ENCODE assay signal across 24 cellular contexts in the genomic region with DNA sequence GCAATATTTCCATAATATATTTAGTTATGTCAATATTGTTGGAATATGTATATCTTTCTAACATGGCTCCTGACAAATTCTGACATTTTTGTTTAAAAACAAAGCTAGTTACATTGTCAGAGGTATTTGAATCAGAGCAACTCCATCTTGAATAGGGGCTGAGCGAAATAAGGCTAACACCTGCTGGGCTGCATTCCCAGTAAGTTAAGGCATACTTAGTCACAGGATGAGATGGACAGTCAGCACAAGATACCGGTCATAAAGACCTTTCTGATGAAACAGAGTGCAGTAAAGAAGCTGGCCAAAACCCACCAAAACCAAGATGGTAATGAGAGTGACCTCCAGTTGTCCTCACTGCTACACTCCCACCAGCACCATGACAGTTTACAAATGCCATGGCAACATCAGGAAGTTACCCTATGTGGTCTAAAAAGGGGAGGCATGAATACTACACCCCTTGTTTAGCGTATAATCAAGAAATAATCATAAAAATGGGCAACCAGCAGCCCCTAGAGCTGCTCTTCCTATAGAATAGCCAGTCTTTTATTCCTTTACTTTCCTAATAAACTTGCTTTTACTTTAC.
"Had no signal": no experiment of that assay in that cellular context is flagged by ENCODE, and none has a peak within 500 bp of the region (broad histone marks: within the 10 kb centered on the region; RNA-seq: fewer than 3 reads in every experiment).

No MANE protein-coding gene starts in this region.

- H3K4me1 ChIP-seq: colonic mucosa, esophagus squamous epithelium, left lung, psoas muscle, right atrium auricular region, transverse colon, vagina had no signal

- FAIRE-seq: endothelial cell of umbilical vein had no signal

- DNase-seq: activated CD4-positive, CD25-positive, alpha-beta regulatory T cell treated with anti-CD3 and anti-CD28 coated beads, Interleukin-2, amount 50 U/mL, for 72 hours; activated T-cell treated with anti-CD3 and anti-CD28 coated beads, Interleukin-2, amount 50 U/mL, for 24 hours; aorta; colonic mucosa; dorsolateral prefrontal cortex; effector memory CD8-positive, alpha-beta T cell; esophagus squamous epithelium; immature natural killer cell; kidney glomerular epithelial cell; left lung; naive thymus-derived CD8-positive, alpha-beta T cell; psoas muscle; stimulated activated CD4-positive, alpha-beta T cell treated with anti-CD3 and anti-CD28 coated beads, Interleukin-12 subunit alpha, Interleukin-12 subunit beta, amount 100 ng/mL, for 4 hours; stimulated activated CD4-positive, alpha-beta T cell treated with anti-CD3 and anti-CD28 coated beads, Interleukin-4, amount 100 ng/mL, for 4 hours; transverse colon; WERI-Rb-1 had no signal

- ATAC-seq: activated naive CD4-positive, alpha-beta T cell treated with anti-CD3 and anti-CD28 coated beads, Interleukin-2, amount 50 U/mL, for 72 hours; activated T-helper 17 cell treated with anti-CD3 and anti-CD28 coated beads, Interleukin-2, amount 50 U/mL, for 72 hours; effector memory CD8-positive, alpha-beta T cell; left lung; naive thymus-derived CD8-positive, alpha-beta T cell; psoas muscle had no signal

- H3K36me3 ChIP-seq: colonic mucosa, esophagus squamous epithelium, left lung, right atrium auricular region, transverse colon, vagina, WERI-Rb-1 had no signal

- H3K27ac Mint-ChIP-seq: activated naive CD4-positive, alpha-beta T cell treated with anti-CD3 and anti-CD28 coated beads, Interleukin-2, amount 50 U/mL, for 72 hours; activated T-cell treated with anti-CD3 and anti-CD28 coated beads, Interleukin-2, amount 50 U/mL, for 24 hours; activated T-helper 17 cell treated with anti-CD3 and anti-CD28 coated beads, Interleukin-2, amount 50 U/mL, for 72 hours; effector memory CD8-positive, alpha-beta T cell; immature natural killer cell; naive thymus-derived CD8-positive, alpha-beta T cell; stimulated activated naive CD8-positive, alpha-beta T cell treated with anti-CD3 and anti-CD28 coated beads, Interleukin-15, Interleukin-2, amounts not matched to agents 100 ng/mL and 50 ng/mL, for 24 hours had no signal

- H3K4me3 ChIP-seq: colonic mucosa, esophagus squamous epithelium, left lung, lung, psoas muscle, right atrium auricular region, transverse colon, vagina had no signal

- H3K9me3 Mint-ChIP-seq: activated naive CD4-positive, alpha-beta T cell treated with anti-CD3 and anti-CD28 coated beads, Interleukin-2, amount 50 U/mL, for 72 hours; activated T-helper 17 cell treated with anti-CD3 and anti-CD28 coated beads, Interleukin-2, amount 50 U/mL, for 72 hours; central memory CD8-positive, alpha-beta T cell; effector memory CD8-positive, alpha-beta T cell; immature natural killer cell; stimulated activated naive CD8-positive, alpha-beta T cell treated with anti-CD3 and anti-CD28 coated beads, Interleukin-15, Interleukin-2, amounts not matched to agents 100 ng/mL and 50 ng/mL, for 24 hours had no signal

- H3K36me3 Mint-ChIP-seq: activated naive CD4-positive, alpha-beta T cell treated with anti-CD3 and anti-CD28 coated beads, Interleukin-2, amount 50 U/mL, for 72 hours; immature natural killer cell had no signal

- H3K27me3 ChIP-seq: colonic mucosa, right atrium auricular region, vagina had no signal

- H3K4me3 Mint-ChIP-seq: activated T-cell treated with anti-CD3 and anti-CD28 coated beads, Interleukin-2, amount 50 U/mL, for 24 hours; activated T-helper 17 cell treated with anti-CD3 and anti-CD28 coated beads, Interleukin-2, amount 50 U/mL, for 72 hours; central memory CD8-positive, alpha-beta T cell; effector memory CD8-positive, alpha-beta T cell; immature natural killer cell; naive thymus-derived CD8-positive, alpha-beta T cell; stimulated activated naive CD8-positive, alpha-beta T cell treated with anti-CD3 and anti-CD28 coated beads, Interleukin-15, Interleukin-2, amounts not matched to agents 100 ng/mL and 50 ng/mL, for 24 hours had no signal

- H3K4me1 Mint-ChIP-seq: activated T-helper 17 cell treated with anti-CD3 and anti-CD28 coated beads, Interleukin-2, amount 50 U/mL, for 72 hours; central memory CD8-positive, alpha-beta T cell; immature natural killer cell had no signal

- H3K9me3 ChIP-seq: colonic mucosa, esophagus squamous epithelium, left lung, psoas muscle, right atrium auricular region, transverse colon, vagina had no signal

- H3K27ac ChIP-seq: colonic mucosa, esophagus squamous epithelium, left lung, psoas muscle, right atrium auricular region, transverse colon, vagina, WERI-Rb-1 had no signal
